19 cellular contexts compared by ENCODE assay signal in the genomic region with DNA sequence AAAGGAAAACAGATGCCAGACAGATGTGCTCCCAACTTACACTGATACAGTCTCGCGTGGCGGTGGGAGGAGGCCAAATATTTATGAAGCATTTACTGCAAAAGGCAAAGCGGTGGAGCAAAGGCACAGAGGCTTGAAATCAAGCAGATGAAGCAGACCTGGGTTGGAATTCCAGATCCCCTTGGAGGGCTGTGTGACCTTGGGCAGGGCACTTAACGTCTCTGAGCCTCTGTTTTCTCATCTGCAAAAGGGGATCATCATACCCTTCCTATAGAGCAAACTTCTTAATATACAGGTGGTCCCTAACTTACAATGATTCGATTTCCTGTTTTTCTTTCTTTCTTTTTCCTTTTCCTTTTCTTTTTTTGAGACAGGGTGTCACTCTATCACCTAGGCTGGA. TPM values are rescaled to one million over a fixed set of nuclear protein-coding genes. Genes with fewer than 3 reads are reported as not detected.
DNase-seq lines count a peak whose midpoint lies in the region; ATAC-seq, FAIRE-seq and TF ChIP-seq lines count a peak whose summit lies in the region.
"Had no signal": no experiment of that assay in that cellular context is flagged by ENCODE, and none has a peak within 500 bp of the region (broad histone marks: within the 10 kb centered on the region; RNA-seq: fewer than 3 reads in every experiment).

No MANE protein-coding gene starts in this region.

- 49% methylated on average over 6 of the region's 6 CpGs for WGBS in SK-N-SH (ENCODE audit: low lambda C conversion rate)
- WGBS in H1 (ENCODE audit: extremely low coverage in 1 of 2, insufficient coverage in 1 of 2, insufficient read length in 1 of 2, insufficient replicate concordance in 2 of 2, low coverage in 1 of 2, low lambda C conversion rate in 2 of 2, missing lambda C conversion rate in 1 of 2), 2 experiments = 96% methylated on average over 6 of the region's 6 CpGs; no CpG with 5 or more reads in 1 of the 2 experiments

- no peaks in the 10 kb centered on the region; the same call in 1 of the 2 replicates for H3K79me1 ChIP-seq in H1 (ENCODE audit: low read depth, low read length)

- no peak for DNase-seq in SK-N-SH
- DNase-seq in H1 (ENCODE audit: low read depth in 1 of 2, low spot score in 2 of 2) = no peak
- no peak for DNase-seq in mesothelial cell of epicardium (ENCODE audit: low spot score in 2 of 2, unreplicated experiment in 2 of 2)
- no peak for DNase-seq in RPMI8226
- DNase-seq in posterior vena cava (ENCODE audit: low spot score) = no peak
- no peak for DNase-seq in activated CD4-positive, alpha-beta T cell treated with anti-CD3 and anti-CD28 coated beads for 4 hours
- DNase-seq: CD8-positive, alpha-beta T cell; COR-L47; DND-41; GDM1; IMR-90 had no signal

- H3K4me1 Mint-ChIP-seq in mesothelial cell of epicardium = peaks cover 9% of the 10 kb centered on the region

- no peaks in the 10 kb centered on the region for H3K36me3 Mint-ChIP-seq in mesothelial cell of epicardium
- H3K36me3 Mint-ChIP-seq: CD14-positive monocyte; CD8-positive, alpha-beta T cell had no signal

- no peak overlapping the region for H2BK12ac ChIP-seq in H1 (ENCODE audit: low read depth, low read length)

- no peak for TF ChIP-seq POLR2A in H1 (IDR thresholded peaks at IDR 0.05; ENCODE audit: control extremely low read depth in 1 of 2, low read depth in 2 of 2, low read length in 2 of 2)

- H3K27ac ChIP-seq in SK-N-SH (ENCODE audit: low read depth in 2 of 2, low read length in 1 of 2) (no peak overlapping the region), H1 (ENCODE audit: low read depth, low read length) (no peak overlapping the region)
- H3K27ac ChIP-seq: 22Rv1 had no signal

- intact Hi-C loops in posterior vena cava (cut with DNase I) = no loop called here

- H3K4me3 ChIP-seq in SK-N-SH (ENCODE audit: low read depth in 2 of 2, low read length in 1 of 2) = no peak overlapping the region
- no peak overlapping the region for H3K4me3 ChIP-seq in H1 (ENCODE audit: extremely low read depth in 1 of 4, insufficient read depth in 2 of 4, low read depth in 3 of 4, low read length in 4 of 4)

- H3K56ac ChIP-seq in H1 (replicated peaks; ENCODE audit: insufficient read length, low read depth, low read length) = no peak overlapping the region

- H3K18ac ChIP-seq in H1 (ENCODE audit: extremely low read depth, low read length) = no peak overlapping the region

- no peaks in the 10 kb centered on the region for H3K9me3 ChIP-seq in SK-N-SH
- no peaks in the 10 kb centered on the region for H3K9me3 ChIP-seq in H1 (ENCODE audit: insufficient read depth in 2 of 2, low read depth in 1 of 2, low read length in 1 of 2)

- no peak for FAIRE-seq in H1 (lab: Jason Lieb, UNC)
- FAIRE-seq: GM12892, GM19239, H54 had no signal

- no peak overlapping the region for H2BK120ac ChIP-seq in H1 (replicated peaks; ENCODE audit: low read depth, low read length)

- H3K4me3 Mint-ChIP-seq in mesothelial cell of epicardium = no peak overlapping the region
- H3K4me3 Mint-ChIP-seq: CD14-positive monocyte; CD8-positive, alpha-beta T cell had no signal

- TF ChIP-seq EP300 in SK-N-SH (IDR thresholded peaks at IDR 0.05; ENCODE audit: borderline replicate concordance in 1 of 2, low read depth in 1 of 2, low read length in 1 of 2) (no peak), H1 (IDR thresholded peaks at IDR 0.05; ENCODE audit: borderline replicate concordance in 1 of 2, low read depth in 2 of 2, low read length in 2 of 2) (no peak)

- peak overlapping the region; percentile 41 for H3K27ac Mint-ChIP-seq in mesothelial cell of epicardium
- H3K27ac Mint-ChIP-seq: CD8-positive, alpha-beta T cell had no signal

- H2AK5ac ChIP-seq in H1 (ENCODE audit: low read depth, low read length) = no peak overlapping the region

- no peak overlapping the region for H3K23ac ChIP-seq in H1 (ENCODE audit: insufficient read length)

- H3K14ac ChIP-seq in H1 (ENCODE audit: insufficient read length) = no peak overlapping the region

- POLR2A ChIA-PET in SK-N-SH (lab: Yijun Ruan, JAX) = no interaction called here
- POLR2A ChIA-PET in H1 (lab: Charles Lee; ENCODE audit: partially characterized antibody) = no interaction called here

- H3K9me2 ChIP-seq in SK-N-SH = no peaks in the 10 kb centered on the region

- H2AFZ ChIP-seq in SK-N-SH (ENCODE audit: low read depth) (no peak overlapping the region), H1 (ENCODE audit: low read length) (no peak overlapping the region)

- no peak overlapping the region for H2BK20ac ChIP-seq in H1 (ENCODE audit: low read length)

- H4K91ac ChIP-seq in H1 (replicated peaks; ENCODE audit: insufficient read length, low read length) = no peak overlapping the region

- no peak overlapping the region for H2BK15ac ChIP-seq in H1 (ENCODE audit: low read length)

- H3K79me2 ChIP-seq in SK-N-SH (ENCODE audit: insufficient read depth) (no peaks in the 10 kb centered on the region), H1 (ENCODE audit: control insufficient read depth in 1 of 2, insufficient read depth in 2 of 2, low read length in 2 of 2) (no peaks in the 10 kb centered on the region)

- no peak overlapping the region for H2BK5ac ChIP-seq in H1 (ENCODE audit: low read depth, low read length)

- H4K8ac ChIP-seq in H1 (ENCODE audit: extremely low read depth, insufficient read depth, low read length) = no peak overlapping the region

- TF ChIP-seq RAD21 in SK-N-SH (IDR thresholded peaks at IDR 0.05; ENCODE audit: low read length) (no peak), H1 (IDR thresholded peaks at IDR 0.05 in 1 of 2, conservative IDR thresholded peaks at IDR 0.05 in 1 of 2; ENCODE audit: low read depth in 2 of 2, low read length in 2 of 2) (no peak)

- no peaks in the 10 kb centered on the region for H3K9me3 Mint-ChIP-seq in mesothelial cell of epicardium
- H3K9me3 Mint-ChIP-seq: CD8-positive, alpha-beta T cell had no signal

- no peak for ATAC-seq in SK-N-SH treated with all-trans-retinoic acid at 6 μM for 48 hours
- ATAC-seq: CD8-positive, alpha-beta T cell; HCT116 had no signal

- H3F3A ChIP-seq in SK-N-SH (replicated peaks; ENCODE audit: insufficient read depth) = no peaks in the 10 kb centered on the region

- H3K9ac ChIP-seq in SK-N-SH (no peak overlapping the region), H1 (replicated peaks in 1 of 4; ENCODE audit: extremely low read depth in 1 of 4, low read depth in 3 of 4, low read length in 3 of 4) (no peak overlapping the region)

- H4K20me1 ChIP-seq in SK-N-SH (ENCODE audit: insufficient read depth) = no peaks in the 10 kb centered on the region
- H4K20me1 ChIP-seq in H1 (replicated peaks in 1 of 2; ENCODE audit: control insufficient read depth in 1 of 2, insufficient read depth in 2 of 2, low read length in 2 of 2) = no peaks in the 10 kb centered on the region

- peaks cover 15% of the 10 kb centered on the region for H3K27me3 Mint-ChIP-seq in mesothelial cell of epicardium (ENCODE audit: low read depth)

- 0 out of 2 replicates have a peak, but pooled peaks cover 1% of the 10 kb centered on the region for H3K23me2 ChIP-seq in H1 (ENCODE audit: low read depth, low read length)

- no peak for TF ChIP-seq CTCF in SK-N-SH (IDR thresholded peaks at IDR 0.05)
- TF ChIP-seq CTCF in H1 (IDR thresholded peaks at IDR 0.05; ENCODE audit: control extremely low read depth in 1 of 3, insufficient read depth in 1 of 3, low read depth in 1 of 3, low read length in 3 of 3) = no peak
- no peak for TF ChIP-seq CTCF in mesothelial cell of epicardium (IDR thresholded peaks at IDR 0.05; ENCODE audit: unreplicated experiment)

- no peaks in the 10 kb centered on the region for H3K36me3 ChIP-seq in SK-N-SH (replicated peaks in 1 of 2; ENCODE audit: control insufficient read depth in 1 of 2, insufficient read depth in 2 of 2, low read length in 1 of 2)
- no peaks in the 10 kb centered on the region for H3K36me3 ChIP-seq in H1 (ENCODE audit: control insufficient read depth in 2 of 4, insufficient read depth in 4 of 4, low read length in 3 of 4)

- H3K4me2 ChIP-seq in SK-N-SH = no peak overlapping the region
- H3K4me2 ChIP-seq in H1 (ENCODE audit: insufficient read depth in 1 of 2, low read depth in 2 of 2, low read length in 2 of 2) = no peak overlapping the region

- CTCF ChIA-PET in SK-N-SH (lab: Yijun Ruan, JAX) = interaction anchor here (3.2 kb wide), 1 partner anchor 12 kb away, joined by 15 read pairs; no protein-coding TSS in a partner anchor
- CTCF ChIA-PET in H1 (lab: Charles Lee; ENCODE audit: partially characterized antibody) = interaction anchor here (0.9 to 1.2 kb wide), 3 partner anchors 17 to 212 kb away, joined by 3 to 4 read pairs (median 3); no protein-coding TSS in a partner anchor

- H3K27me3 ChIP-seq in SK-N-SH (ENCODE audit: insufficient read depth) (no peaks in the 10 kb centered on the region), H1 (replicated peaks in 1 of 4; ENCODE audit: control insufficient read depth in 3 of 4, extremely low read depth in 1 of 4, insufficient read depth in 3 of 4, low read length in 3 of 4) (no peaks in the 10 kb centered on the region; a peak in 1 of 7 replicates)

- H3K4me1 ChIP-seq in SK-N-SH (ENCODE audit: control insufficient read depth in 1 of 2, insufficient read depth in 2 of 2, low read depth in 1 of 2, low read length in 1 of 2) (peaks cover 0 to 8% of the 10 kb centered on the region in 2 experiments; a peak in 2 of 4 replicates), H1 (replicated peaks in 1 of 4; ENCODE audit: control insufficient read depth in 3 of 4, insufficient read depth in 4 of 4, low read length in 3 of 4) (no peaks in the 10 kb centered on the region)

- H3K4ac ChIP-seq in H1 (replicated peaks; ENCODE audit: insufficient read length, low read depth, low read length) = no peak overlapping the region

- no peak overlapping the region for H4K5ac ChIP-seq in H1 (ENCODE audit: insufficient read length, low read depth, low read length)

TF ChIP-seq in SK-N-SH, 30 proteins besides CTCF, POLR2A, EP300 and RAD21 (continues in another document):
- TF ChIP-seq RFX5 (IDR thresholded peaks at IDR 0.05; ENCODE audit: low read length) (no peak), SIN3A (IDR thresholded peaks at IDR 0.05; ENCODE audit: borderline replicate concordance, low read depth, low read length) (no peak)

TF ChIP-seq in H1, 55 proteins besides CTCF, POLR2A, EP300 and RAD21 (continues in another document):
- 0 out of 2 replicates have a peak, but pooled peaks have one; percentile 28 for TF ChIP-seq KDM1A (IDR thresholded peaks at IDR 0.05; ENCODE audit: borderline replicate concordance, low read length)

RNA-seq across cellular contexts. Expression of a gene that starts 54.1 kb away (rescaled TPM):
- not detected in 2 replicates for polyA plus RNA-seq in SK-N-SH (2012; rRNA removed)
- polyA plus RNA-seq in SK-N-SH (2012; cell fraction: cytosol; rRNA removed) = not detected in 2 replicates
- not detected in 2 replicates for polyA plus RNA-seq in SK-N-SH (2012; cell fraction: nucleus; rRNA removed)
- 28.5 and 29.1 TPM in 2 replicates for total RNA-seq in H1 (2021; fragmentation: NEBNext Ultra II Directional; extraction: Animal tissue kit (Norgen Biotek cat#: 25700))
- polyA plus RNA-seq in H1 (2011; rRNA removed) = 22.5 and 37.6 TPM in 2 replicates
- 13.3 TPM for polyA plus RNA-seq in H1 (2011; cell fraction: cytosol; rRNA removed)
- 27.6 TPM for polyA plus RNA-seq in H1 (2011; cell fraction: nucleus; rRNA removed)
- 15.1 to 20.1 TPM (median 18.1 TPM) in 4 replicates for polyA plus RNA-seq in H1 (2012, experiment 1 of 2)
- polyA plus RNA-seq in H1 (2012, experiment 2 of 2) = 14.3 TPM
- polyA plus RNA-seq in H1 (2013, experiment 1 of 2) = 31.3 TPM
- polyA plus RNA-seq in H1 (2013, experiment 2 of 2) = 36.2 TPM
- 12.0 and 17.4 TPM in 2 replicates for polyA minus RNA-seq in H1 (2011; rRNA and poly(A)+ RNA removed)
- polyA minus RNA-seq in H1 (2011; cell fraction: cytosol; rRNA and poly(A)+ RNA removed) = 19.3 TPM
- 14.6 TPM for polyA minus RNA-seq in H1 (2011; cell fraction: nucleus; rRNA and poly(A)+ RNA removed)
- not detected in 3 replicates for total RNA-seq in mesothelial cell of epicardium
- 1 to 10 TPM; 4.7 to 7.8 TPM for total RNA-seq in posterior vena cava
- total RNA-seq: CD8-positive, alpha-beta T cell; IMR-90 had no signal
- polyA plus RNA-seq: BJ, CD14-positive monocyte, IMR-90 had no signal
